20 cellular contexts compared by ENCODE assay signal in genomic region chr17:79786930-79787643, GRCh38. TPM values are rescaled to one million over a fixed set of nuclear protein-coding genes. Genes with fewer than 3 reads are reported as not detected.
DNase-seq lines count a peak whose midpoint lies in the region; ATAC-seq and TF ChIP-seq lines count a peak whose summit lies in the region.
"Had no signal": no experiment of that assay in that cellular context is flagged by ENCODE, and none has a peak within 500 bp of the region (broad histone marks: within the 10 kb centered on the region; RNA-seq: fewer than 3 reads in every experiment).

No MANE protein-coding gene starts in this region.

- TF ChIP-seq CTCF in GM23338 (conservative IDR thresholded peaks at IDR 0.05; ENCODE audit: low read depth in 2 of 2), result no peak

- H3K79me2 ChIP-seq in GM23338 (replicated peaks; ENCODE audit: insufficient read depth), result no peaks in the 10 kb centered on the region

- no peak overlapping the region for H3K27ac Mint-ChIP-seq in GM23338
- H3K27ac Mint-ChIP-seq: B cell; CD4-positive, CD25-positive, alpha-beta regulatory T cell had no signal

- H3K9me2 ChIP-seq in GM23338 (ENCODE audit: insufficient read depth), result no peaks in the 10 kb centered on the region

- H3K4me3 Mint-ChIP-seq in GM23338, result no peak overlapping the region
- H3K4me3 Mint-ChIP-seq: B cell had no signal

- H3K4me1 Mint-ChIP-seq in GM23338, result peaks cover 48% of the 10 kb centered on the region

- no peak overlapping the region for H3K9ac ChIP-seq in SK-N-MC (ENCODE audit: insufficient read length)

- H3K27me3 ChIP-seq in GM23338 (ENCODE audit: insufficient read depth) (peaks cover 54% of the 10 kb centered on the region), aorta (ENCODE audit: control insufficient read depth in 1 of 2, insufficient read depth in 2 of 2, low read length in 1 of 2) (no peaks in the 10 kb centered on the region)
- H3K27me3 ChIP-seq: SJSA1 had no signal

- intact Hi-C loops in aorta (cut with DNase I), result no loop called here
- intact Hi-C loops in Right ventricle myocardium inferior (cut with DNase I), result no loop called here

- 0 out of 2 replicates have a peak overlapping the region, but pooled peaks have one; percentile 12 for H3K4me2 ChIP-seq in GM23338

- peaks cover 34% of the 10 kb centered on the region for H3F3A ChIP-seq in GM23338 (replicated peaks; ENCODE audit: low read depth)

- DNase-seq in GM23338 (ENCODE audit: low spot score) (no peak), SK-N-MC (ENCODE audit: low read depth, low spot score) (no peak), islet precursor cell (peak; percentile 80), aorta (peak; percentile 29 to 58), Right ventricle myocardium inferior (ENCODE audit: missing footprints) (no peak), AML-193 (lab: John Stamatoyannopoulos, UW) (no peak)
- DNase-seq in activated effector memory CD4-positive, alpha-beta T cell treated with Interleukin-2 at 50 U/mL for 16 hours, result no peak
- DNase-seq: ACHN; CD4-positive, CD25-positive, alpha-beta regulatory T cell; COR-L47; GF-D8; KG1; NCI-H1105 treated with DMSO at 0.1 percent for 48 hours; NCI-H1694 treated with DMSO at 0.1 percent for 48 hours; NCI-H345; NCI-H524 treated with DMSO at 0.1 percent for 48 hours had no signal

- peaks cover 27% of the 10 kb centered on the region for H4K20me1 ChIP-seq in GM23338 (replicated peaks; ENCODE audit: insufficient read depth)

- no peak overlapping the region for H3K4me3 ChIP-seq in GM23338
- no peak overlapping the region; the same call in 1 of the 2 replicates for H3K4me3 ChIP-seq in SK-N-MC
- no peak overlapping the region for H3K4me3 ChIP-seq in aorta (ENCODE audit: low read length in 2 of 2)
- H3K4me3 ChIP-seq: SJSA1 had no signal

- no peaks in the 10 kb centered on the region for H3K9me3 Mint-ChIP-seq in GM23338

- no peak overlapping the region for H3K27ac ChIP-seq in GM23338 (ENCODE audit: low read depth)
- peak overlapping the region; percentile 97 for H3K27ac ChIP-seq in SK-N-MC
- H3K27ac ChIP-seq in aorta (ENCODE audit: low read depth in 1 of 2, low read length in 2 of 2), result no peak overlapping the region
- H3K27ac ChIP-seq: SJSA1 had no signal

- H3K27me3 Mint-ChIP-seq in GM23338 (ENCODE audit: insufficient read depth, low read depth, poor library complexity), result peaks cover 81% of the 10 kb centered on the region

- 90 to 93% methylated on average over 12 of the region's 12 CpGs for WGBS in aorta, 2 donors

- peaks cover 37% of the 10 kb centered on the region for H3K36me3 Mint-ChIP-seq in GM23338 (ENCODE audit: low read depth)
- H3K36me3 Mint-ChIP-seq: CD4-positive, CD25-positive, alpha-beta regulatory T cell had no signal

- H3K4me1 ChIP-seq in GM23338 (ENCODE audit: insufficient read depth) (peaks cover 31% of the 10 kb centered on the region), aorta (ENCODE audit: control insufficient read depth in 1 of 2, insufficient read depth in 2 of 2, low read length in 2 of 2) (no peaks in the 10 kb centered on the region)

- ATAC-seq in GM23338, result no peak
- no peak for ATAC-seq in aorta (ENCODE audit: low FRiP score)
- ATAC-seq in Right ventricle myocardium inferior, result no peak
- ATAC-seq: Panc1 had no signal

- no peak overlapping the region for H2AFZ ChIP-seq in GM23338

- H3K36me3 ChIP-seq in GM23338 (ENCODE audit: insufficient read depth), result no peaks in the 10 kb centered on the region; the same call in 1 of the 2 replicates
- peaks cover 32% of the 10 kb centered on the region for H3K36me3 ChIP-seq in SK-N-MC (ENCODE audit: insufficient read depth, low read length)
- H3K36me3 ChIP-seq in aorta (ENCODE audit: control insufficient read depth in 1 of 2, insufficient read depth in 2 of 2, low read length in 1 of 2), result no peaks in the 10 kb centered on the region

- H3K9me3 ChIP-seq in SK-N-MC (ENCODE audit: low read depth, low read length) (no peaks in the 10 kb centered on the region), aorta (ENCODE audit: control insufficient read depth, low read length) (no peaks in the 10 kb centered on the region)

TF ChIP-seq in GM23338, 12 proteins besides CTCF, POLR2A, EP300 and RAD21:
- TF ChIP-seq NANOG (IDR thresholded peaks at IDR 0.05; ENCODE audit: borderline replicate concordance) (no peak), POLR2AphosphoS5 (IDR thresholded peaks at IDR 0.05; ENCODE audit: low read depth) (peak; percentile 51)

RNA-seq across cellular contexts. Expression of gene CBX2, which starts 9.1 kb away (rescaled TPM):
- total RNA-seq in GM23338 (2014; rRNA removed; shearing (Covaris generic)), result 91.1 and 114 TPM in 2 replicates
- polyA plus RNA-seq in GM23338 (2016; fragmentation: Nextera tagmentation; extraction: Ambion mirVana) (26.6 and 29.2 TPM in 2 replicates), aorta (not detected)
- total RNA-seq in aorta (1 to 10 TPM; 1.2 to 4.5 TPM), Right ventricle myocardium inferior (4.2 TPM)

RNA-seq across cellular contexts. Expression of gene CBX8, which starts 9.8 kb away (rescaled TPM):
- 0.16 and 1.0 TPM in 2 replicates for total RNA-seq in GM23338 (2014; rRNA removed; shearing (Covaris generic))
- polyA plus RNA-seq in GM23338 (2016; fragmentation: Nextera tagmentation; extraction: Ambion mirVana), result 1.1 and 1.3 TPM in 2 replicates
- 1 to 10 TPM; 5.3 to 6.2 TPM for total RNA-seq in aorta
- 1 to 10 TPM; 1.4 to 2.4 TPM for polyA plus RNA-seq in aorta
- 5.3 TPM for total RNA-seq in Right ventricle myocardium inferior

RNA-seq across cellular contexts. Expression of gene CBX4, which starts 52.2 kb away (rescaled TPM):
- total RNA-seq in GM23338 (2014; rRNA removed; shearing (Covaris generic)), result 4.6 and 5.7 TPM in 2 replicates
- polyA plus RNA-seq in GM23338 (2016; fragmentation: Nextera tagmentation; extraction: Ambion mirVana), result 1.4 TPM in 2 replicates
- 10 to 100 TPM; 10.7 to 13.4 TPM for total RNA-seq in aorta
- polyA plus RNA-seq in aorta, result 1 to 10 TPM; 2.5 to 8.0 TPM
- total RNA-seq in Right ventricle myocardium inferior, result 23.7 TPM

RNA-seq across cellular contexts. Expression of gene ENPP7, which starts 56.3 kb away (rescaled TPM):
- total RNA-seq in GM23338 (2014; rRNA removed; shearing (Covaris generic)), result not detected in 2 replicates
- not detected in 2 replicates for polyA plus RNA-seq in GM23338 (2016; fragmentation: Nextera tagmentation; extraction: Ambion mirVana)
- not detected for total RNA-seq in aorta
- polyA plus RNA-seq in aorta, result 10 to 100 TPM in 1 of 2 donors, not detected in 1; 10.9 TPM
- not detected for total RNA-seq in Right ventricle myocardium inferior
- total RNA-seq: CD4-positive, CD25-positive, alpha-beta regulatory T cell; Daoy; SJSA1 had no signal

Comparison
In these comparisons a context has a peak if more than half of its experiments do, and no peak if none do; other contexts are left out.
1. DNase-seq: peak in islet precursor cell (single experiment) and aorta (2 of 2); none in GM23338 (single experiment), SK-N-MC (single experiment), Right ventricle myocardium inferior (single experiment), activated effector memory CD4-positive, alpha-beta T cell treated with Interleukin-2 at 50 U/mL for 16 hours (single experiment) and AML-193 (0 of 2).
2. RNA of gene CBX2, which starts 9.1 kb away (total RNA-seq): 91.1 to 114 TPM in GM23338; 1.2 to 4.5 TPM in aorta and 4.2 TPM in Right ventricle myocardium inferior (single experiment); every median in the first group is over 10 times any median in the second.